In genomic region chr6:109480993-109481480, GRCh38 we compare ENCODE assay signal across 1 cellular context.
TF ChIP-seq lines count a peak whose summit lies in the region.

No MANE protein-coding gene starts in this region.

TF ChIP-seq in GM23338, 12 proteins besides CTCF, POLR2A, EP300 and RAD21:
- TF ChIP-seq JUNB (IDR thresholded peaks at IDR 0.05; ENCODE audit: unreplicated experiment) = no peak
- TF ChIP-seq EZH2phosphoT487 (IDR thresholded peaks at IDR 0.05; ENCODE audit: unreplicated experiment) = no peak
- TF ChIP-seq NANOG (IDR thresholded peaks at IDR 0.05; ENCODE audit: borderline replicate concordance) = no peak
- no peak for TF ChIP-seq POLR2AphosphoS5 (IDR thresholded peaks at IDR 0.05; ENCODE audit: low read depth)
- no peak for TF ChIP-seq EZH2 (IDR thresholded peaks at IDR 0.05; ENCODE audit: low read depth, unreplicated experiment)
- no peak for TF ChIP-seq ZNF462 (CRISPR knock-in tag; IDR thresholded peaks at IDR 0.05)
- no peak for TF ChIP-seq ZNF114 (CRISPR knock-in tag; IDR thresholded peaks at IDR 0.05)
- no peak for TF ChIP-seq REST (IDR thresholded peaks at IDR 0.05; ENCODE audit: unreplicated experiment)
- no peak for TF ChIP-seq CREB1 (CRISPR knock-in tag; IDR thresholded peaks at IDR 0.05; ENCODE audit: low read depth)
- TF ChIP-seq ETS1 (IDR thresholded peaks at IDR 0.05) = no peak
- TF ChIP-seq STAT1 (IDR thresholded peaks at IDR 0.05; ENCODE audit: unreplicated experiment) = no peak
- no peak for TF ChIP-seq ZNF331 (CRISPR knock-in tag; IDR thresholded peaks at IDR 0.05; ENCODE audit: low read depth)
TF ChIP-seq in GM23338: peak in this region for 0.
